Comparison of ENCODE assay signal across 22 cellular contexts in the genomic region with DNA sequence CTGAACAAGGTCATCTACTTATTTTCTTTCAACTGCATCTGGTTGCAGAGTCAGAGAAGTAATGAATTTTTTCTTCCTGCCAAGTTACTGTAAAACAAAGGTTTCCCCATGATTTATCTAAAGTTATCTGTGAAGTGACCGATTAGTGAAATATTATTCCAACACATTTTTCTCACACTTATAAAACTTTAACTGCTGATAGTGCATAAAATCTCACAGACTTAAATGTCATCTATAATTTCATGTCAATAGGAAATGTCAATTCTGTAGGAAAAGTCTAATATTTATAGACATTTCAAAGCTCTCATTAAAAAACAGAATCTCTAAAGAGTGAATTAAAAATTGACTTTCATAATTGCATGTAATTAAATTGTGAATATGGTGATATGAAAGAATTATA.
DNase-seq lines count a peak whose midpoint lies in the region; ATAC-seq, FAIRE-seq and TF ChIP-seq lines count a peak whose summit lies in the region.
"Had no signal": no experiment of that assay in that cellular context is flagged by ENCODE, and none has a peak within 500 bp of the region (broad histone marks: within the 10 kb centered on the region; RNA-seq: fewer than 3 reads in every experiment).

No MANE protein-coding gene starts in this region.

- intact Hi-C loops in HepG2 (cut with micrococcal nuclease; ENCODE audit: unreplicated experiment) (no loop called here), right lobe of liver (cut with DNase I) (no loop called here), IMR-90 (cut with micrococcal nuclease) (no loop called here)

- H3K14ac ChIP-seq in IMR-90 (replicated peaks; ENCODE audit: low read depth, low read length): no peak overlapping the region

- H3K79me1 ChIP-seq in IMR-90 (ENCODE audit: low read depth in 1 of 2, low read length in 2 of 2): no peaks in the 10 kb centered on the region

- H3K4ac ChIP-seq in IMR-90 (ENCODE audit: low read depth, low read length): no peak overlapping the region

- WGBS in HepG2 (ENCODE audit: low lambda C conversion rate): 3% methylated on average over 1 of the region's 1 CpG
- 50% methylated on average over 1 of the region's 1 CpG for WGBS in right lobe of liver (ENCODE audit: insufficient coverage, low coverage, low lambda C conversion rate, missing lambda C conversion rate)
- WGBS in IMR-90 (ENCODE audit: extremely low coverage in 2 of 2, insufficient read length in 1 of 2), 2 experiments: no CpG with 5 or more reads among the region's 1 CpG

- no peak overlapping the region for H4K8ac ChIP-seq in IMR-90 (ENCODE audit: low read depth in 2 of 2, low read length in 2 of 2)

- TF ChIP-seq POLR2A in HepG2 (IDR thresholded peaks at IDR 0.05; ENCODE audit: insufficient read depth in 1 of 2, low read depth in 2 of 2, low read length in 2 of 2) (no peak), right lobe of liver (IDR thresholded peaks at IDR 0.05) (no peak), IMR-90 (IDR thresholded peaks at IDR 0.05; ENCODE audit: low read depth, low read length) (no peak)

- no peak for TF ChIP-seq EP300 in HepG2 (IDR thresholded peaks at IDR 0.05; ENCODE audit: low read depth in 2 of 2, low read length in 2 of 2)
- TF ChIP-seq EP300 in HepG2 (CRISPR knock-in tag; IDR thresholded peaks at IDR 0.05; ENCODE audit: borderline replicate concordance): no peak

- ATAC-seq in HepG2: no peak
- no peak for ATAC-seq in right lobe of liver
- ATAC-seq in IMR-90 (ENCODE audit: low read depth): no peak
- ATAC-seq: CD8-positive, alpha-beta T cell had no signal

- H3K4me2 ChIP-seq in HepG2 (ENCODE audit: low read depth, low read length) (no peak overlapping the region), IMR-90 (ENCODE audit: low read depth, low read length) (no peak overlapping the region)
- H3K4me2 ChIP-seq: BLaER1 treated with 17β-estradiol and CSF1 and Interleukin-3, amounts not matched to agents 10 nM and 100 nM had no signal

- no peak overlapping the region for H2BK15ac ChIP-seq in IMR-90 (ENCODE audit: low read depth, low read length)

- FAIRE-seq in HepG2 (lab: Jason Lieb, UNC) (no peak), islet of Langerhans (lab: Jason Lieb, UNC) (peak; percentile 9)
- FAIRE-seq: A204.1, G401.6, GM12891, GM19239 had no signal

- no peaks in the 10 kb centered on the region for H4K20me1 ChIP-seq in HepG2 (ENCODE audit: insufficient read depth, low read length)
- no peaks in the 10 kb centered on the region for H4K20me1 ChIP-seq in IMR-90 (ENCODE audit: insufficient read depth, low read length)
- H4K20me1 ChIP-seq: BLaER1 treated with 17β-estradiol and CSF1 and Interleukin-3, amounts not matched to agents 10 nM and 100 nM had no signal

- H3K23ac ChIP-seq in IMR-90 (ENCODE audit: low read depth, low read length): no peak overlapping the region

- H3K9ac ChIP-seq in HepG2 (ENCODE audit: insufficient read depth, low read depth, low read length) (no peak overlapping the region), IMR-90 (ENCODE audit: low read depth, low read length) (no peak overlapping the region)
- H3K9ac ChIP-seq: BLaER1 treated with 17β-estradiol and CSF1 and Interleukin-3, amounts not matched to agents 10 nM and 100 nM had no signal

- DNase-seq in HepG2 (ENCODE audit: low spot score): no peak
- DNase-seq in right lobe of liver: no peak
- no peak for DNase-seq in IMR-90
- no peak for DNase-seq in AG08395 (ENCODE audit: low spot score)
- no peak for DNase-seq in DMS114 treated with DMSO at 0.1 percent for 48 hours (lab: John Stamatoyannopoulos, UW; ENCODE audit: unreplicated experiment)
- DNase-seq: 8988T; ACHN; AML-193; Caco-2; Calu3; CD4-positive, alpha-beta T cell; CD8-positive, alpha-beta T cell; DMS 273 treated with DMSO at 0.1 percent for 48 hours; DMS79 treated with DMSO at 0.1 percent for 48 hours; GF-D8 had no signal

- no peaks in the 10 kb centered on the region for H3K36me3 ChIP-seq in HepG2 (replicated peaks in 1 of 2; ENCODE audit: control insufficient read depth in 1 of 2, insufficient read depth in 2 of 2, low read length in 2 of 2)
- H3K36me3 ChIP-seq in right lobe of liver: no peaks in the 10 kb centered on the region
- no peaks in the 10 kb centered on the region for H3K36me3 ChIP-seq in IMR-90 (ENCODE audit: control insufficient read depth, insufficient read depth, low read length)
- H3K36me3 ChIP-seq: BLaER1 treated with 17β-estradiol and CSF1 and Interleukin-3, amounts not matched to agents 10 nM and 100 nM had no signal

- TF ChIP-seq CTCF in HepG2 (CRISPR knock-in tag; IDR thresholded peaks at IDR 0.05): no peak
- TF ChIP-seq CTCF in right lobe of liver (IDR thresholded peaks at IDR 0.05): no peak
- no peak for TF ChIP-seq CTCF in IMR-90 (conservative IDR thresholded peaks at IDR 0.05; ENCODE audit: low read depth, low read length)

- H2AFZ ChIP-seq in HepG2 (ENCODE audit: low read length) (no peak overlapping the region), IMR-90 (replicated peaks; ENCODE audit: low read length, poor library complexity) (no peak overlapping the region)

- no peak overlapping the region for H3K27ac ChIP-seq in HepG2 (ENCODE audit: extremely low read length, insufficient read depth, low read length)
- no peak overlapping the region for H3K27ac ChIP-seq in right lobe of liver
- no peak overlapping the region for H3K27ac ChIP-seq in IMR-90 (ENCODE audit: insufficient read depth, low read length)
- H3K27ac ChIP-seq: BLaER1 treated with 17β-estradiol and CSF1 and Interleukin-3, amounts not matched to agents 10 nM and 100 nM; C4-2B had no signal

- H2AK9ac ChIP-seq in IMR-90 (replicated peaks; ENCODE audit: low read depth, low read length, poor library complexity): no peak overlapping the region

- H2BK120ac ChIP-seq in IMR-90 (ENCODE audit: low read depth, low read length): no peak overlapping the region

- BruUV-seq in HepG2 (replicated peaks; lab: Mats Ljungman, UMichigan): no TSS peak
- no TSS peak for BruUV-seq in IMR-90 (replicated peaks; lab: Mats Ljungman, UMichigan)

- dilution Hi-C loops in IMR-90 (cut with HindIII; ENCODE audit: low sequenced_read_pairs, unreplicated experiment): no loop called here

- H3K4me3 ChIP-seq in HepG2 (replicated peaks in 1 of 3; ENCODE audit: insufficient read depth in 1 of 3, low read depth in 2 of 3, low read length in 3 of 3): no peak overlapping the region
- H3K4me3 ChIP-seq in right lobe of liver: no peak overlapping the region
- H3K4me3 ChIP-seq in IMR-90 (ENCODE audit: insufficient read depth, low read depth, low read length): no peak overlapping the region
- H3K4me3 ChIP-seq: BLaER1 treated with 17β-estradiol and CSF1 and Interleukin-3, amounts not matched to agents 10 nM and 100 nM had no signal

- POLR2A ChIA-PET in HepG2 (lab: Yijun Ruan, JAX): no interaction called here
- POLR2A ChIA-PET in IMR-90 (lab: Charles Lee; ENCODE audit: unreplicated experiment): no interaction called here

- no peak overlapping the region for H2BK5ac ChIP-seq in IMR-90 (ENCODE audit: low read depth, low read length, poor library complexity, severe bottlenecking)

- no peaks in the 10 kb centered on the region for H3K9me1 ChIP-seq in IMR-90 (ENCODE audit: insufficient read depth, low read length)

- no peak overlapping the region for H2AK5ac ChIP-seq in IMR-90 (ENCODE audit: low read depth, low read length)

- no peaks in the 10 kb centered on the region for H3K79me2 ChIP-seq in HepG2 (ENCODE audit: insufficient read depth, low read length)

- H3K18ac ChIP-seq in IMR-90 (ENCODE audit: low read depth, low read length): no peak overlapping the region

- CTCF ChIA-PET in HepG2 (lab: Yijun Ruan, JAX; ENCODE audit: low intra/inter-chr PET ratio, low total read pairs): no interaction called here
- CTCF ChIA-PET in IMR-90 (lab: Yijun Ruan, JAX): no interaction called here

- H3K56ac ChIP-seq in IMR-90 (ENCODE audit: extremely low read depth, insufficient read depth, low read length): no peak overlapping the region

- TF ChIP-seq RAD21 in HepG2 (CRISPR knock-in tag; IDR thresholded peaks at IDR 0.05) (no peak), IMR-90 (IDR thresholded peaks at IDR 0.05; ENCODE audit: low read length) (no peak)

- H3K27me3 ChIP-seq in HepG2 (ENCODE audit: control insufficient read depth in 1 of 2, insufficient read depth in 2 of 2, low read length in 2 of 2): no peaks in the 10 kb centered on the region
- no peaks in the 10 kb centered on the region for H3K27me3 ChIP-seq in right lobe of liver
- H3K27me3 ChIP-seq in IMR-90 (ENCODE audit: control insufficient read depth, insufficient read depth, low read length): no peaks in the 10 kb centered on the region

- H3K9me3 ChIP-seq in HepG2 (ENCODE audit: low read length) (no peaks in the 10 kb centered on the region), right lobe of liver (no peaks in the 10 kb centered on the region), IMR-90 (ENCODE audit: control insufficient read depth, insufficient read depth, low read length) (no peaks in the 10 kb centered on the region)
- H3K9me3 ChIP-seq: BLaER1 treated with 17β-estradiol and CSF1 and Interleukin-3, amounts not matched to agents 10 nM and 100 nM; Caco-2 had no signal

- H4K91ac ChIP-seq in IMR-90 (ENCODE audit: insufficient read depth, low read depth, low read length): no peak overlapping the region

- H3K4me1 ChIP-seq in HepG2 (ENCODE audit: insufficient read depth, low read length) (no peaks in the 10 kb centered on the region), right lobe of liver (no peaks in the 10 kb centered on the region), IMR-90 (ENCODE audit: control insufficient read depth, insufficient read depth, low read length) (no peaks in the 10 kb centered on the region)
- H3K4me1 ChIP-seq: BLaER1 treated with 17β-estradiol and CSF1 and Interleukin-3, amounts not matched to agents 10 nM and 100 nM; Caco-2 had no signal

- in situ Hi-C loops in HepG2 (cut with HindIII; ENCODE audit: extremely low pct_ligation_motif_present, low pct_unique_long_range_greater_than_20kb): no loop called here
- in situ Hi-C loops in IMR-90 (cut with MboI; ENCODE audit: low sequenced_read_pairs): no loop called here

- H2BK20ac ChIP-seq in IMR-90 (ENCODE audit: low read depth, low read length): no peak overlapping the region

- no peak overlapping the region for H4K5ac ChIP-seq in IMR-90 (ENCODE audit: low read depth, low read length)

TF ChIP-seq in HepG2, 621 proteins besides CTCF, POLR2A, EP300 and RAD21:
- peak; percentile 46 to 80 for TF ChIP-seq MAFK (conservative IDR thresholded peaks at IDR 0.05 in 1 of 2, IDR thresholded peaks at IDR 0.05 in 1 of 2; ENCODE audit: low read length in 2 of 2)
- TF ChIP-seq SAP130 (CRISPR knock-in tag; IDR thresholded peaks at IDR 0.05; ENCODE audit: low read depth): no peak
- peak; percentile 57 for TF ChIP-seq MAFF (IDR thresholded peaks at IDR 0.05; ENCODE audit: low read depth, low read length)
TF ChIP-seq in HepG2: peak in this region for 2.

TF ChIP-seq in IMR-90, 13 proteins besides CTCF, POLR2A, EP300 and RAD21 (continues in another document):
- TF ChIP-seq, protein P1, sequence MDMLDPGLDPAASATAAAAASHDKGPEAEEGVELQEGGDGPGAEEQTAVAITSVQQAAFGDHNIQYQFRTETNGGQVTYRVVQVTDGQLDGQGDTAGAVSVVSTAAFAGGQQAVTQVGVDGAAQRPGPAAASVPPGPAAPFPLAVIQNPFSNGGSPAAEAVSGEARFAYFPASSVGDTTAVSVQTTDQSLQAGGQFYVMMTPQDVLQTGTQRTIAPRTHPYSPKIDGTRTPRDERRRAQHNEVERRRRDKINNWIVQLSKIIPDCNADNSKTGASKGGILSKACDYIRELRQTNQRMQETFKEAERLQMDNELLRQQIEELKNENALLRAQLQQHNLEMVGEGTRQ (IDR thresholded peaks at IDR 0.05; ENCODE audit: low read depth, low read length): no peak
